Comparison of ENCODE assay signal across 17 cellular contexts in genomic region chr17:82433560-82434215, GRCh38. TPM values are rescaled to one million over a fixed set of nuclear protein-coding genes. Genes with fewer than 3 reads are reported as not detected.
A peak's percentile ranks its signal among the peaks of the same experiment; 100 is the strongest.
DNase-seq lines count a peak whose midpoint lies in the region; ATAC-seq and TF ChIP-seq lines count a peak whose summit lies in the region.
"Had no signal": no experiment of that assay in that cellular context is flagged by ENCODE, and none has a peak within 500 bp of the region (broad histone marks: within the 10 kb centered on the region; RNA-seq: fewer than 3 reads in every experiment).

No MANE protein-coding gene starts in this region.

- no peak overlapping the region for H3K4me3 ChIP-seq in OCI-LY7 (ENCODE audit: low read depth, low read length, poor library complexity, severe bottlenecking)
- no peak overlapping the region for H3K4me3 ChIP-seq in CD8-positive, alpha-beta T cell (ENCODE audit: low read depth, low read length)
- H3K4me3 ChIP-seq: SJCRH30 had no signal

- H3K27ac Mint-ChIP-seq in activated CD4-positive, alpha-beta T cell treated with anti-CD3 and anti-CD28 coated beads, Interleukin-2, amount 10 ng/mL, durations not matched to agents 7 days and 5 days = peak overlapping the region; percentile 36
- H3K27ac Mint-ChIP-seq in natural killer cell treated with Interleukin-12 subunit alpha and Interleukin-12 subunit beta and Interleukin-15 and Interleukin-18, amount 100 ng/mL, for 72 hours = peak overlapping the region; percentile 66 to 80
- no peak overlapping the region for H3K27ac Mint-ChIP-seq in CD8-positive, alpha-beta T cell

- POLR2A ChIA-PET in activated CD4-positive, alpha-beta T cell treated with anti-CD3 and anti-CD28 coated beads, Interleukin-2, amount 10 ng/mL, durations not matched to agents 7 days and 5 days (lab: Charles Lee) = no interaction called here
- POLR2A ChIA-PET in OCI-LY7 (lab: Charles Lee) = interaction anchor here (0.9 kb wide), 1 partner anchor 77 kb away, joined by 3 read pairs; no protein-coding TSS in a partner anchor
- POLR2A ChIA-PET in CD8-positive, alpha-beta T cell (lab: Charles Lee) = no interaction called here

- no peaks in the 10 kb centered on the region for H4K20me1 ChIP-seq in OCI-LY7 (ENCODE audit: insufficient read depth, low read length)

- H3K9me2 ChIP-seq in OCI-LY7 (ENCODE audit: insufficient read depth, low read length) = no peaks in the 10 kb centered on the region

- no peak for TF ChIP-seq CTCF in OCI-LY7 (conservative IDR thresholded peaks at IDR 0.05; ENCODE audit: low read length)
- no peak for TF ChIP-seq CTCF in CD8-positive, alpha-beta T cell (IDR thresholded peaks at IDR 0.05)

- BruUV-seq in OCI-LY7 (replicated peaks; lab: Mats Ljungman, UMichigan) = no TSS peak

- no peak for DNase-seq in activated CD4-positive, alpha-beta T cell treated with anti-CD3 and anti-CD28 coated beads, Interleukin-2, amount 10 ng/mL, durations not matched to agents 7 days and 5 days
- DNase-seq in activated CD4-positive, alpha-beta T cell treated with anti-CD3 and anti-CD28 coated beads for 48 hours = no peak
- DNase-seq in D341Med (ENCODE audit: low spot score) = peak; percentile 41
- DNase-seq in OCI-LY7 (ENCODE audit: low spot score) = no peak
- DNase-seq in natural killer cell treated with Interleukin-12 subunit alpha and Interleukin-12 subunit beta and Interleukin-15 and Interleukin-18, amount 100 ng/mL, for 72 hours (ENCODE audit: low spot score) = peak; percentile 57
- DNase-seq in stimulated activated naive CD4-positive, alpha-beta T cell (lab: John Stamatoyannopoulos, UW) = no peak
- no peak for DNase-seq in CD8-positive, alpha-beta T cell
- DNase-seq: 8988T, DMS 273 treated with DMSO at 0.1 percent for 48 hours, IMR-90, NCI-H1436, NCI-H2029, NCI-H2171 treated with DMSO at 0.1 percent for 48 hours, NCI-H748 treated with DMSO at 0.1 percent for 48 hours, PC-3, SJCRH30 had no signal

- H3K79me2 ChIP-seq in OCI-LY7 (ENCODE audit: insufficient read depth, low read depth, low read length) = no peaks in the 10 kb centered on the region

- no peak overlapping the region for H2AFZ ChIP-seq in OCI-LY7 (ENCODE audit: low read length)

- CTCF ChIA-PET in activated CD4-positive, alpha-beta T cell treated with anti-CD3 and anti-CD28 coated beads, Interleukin-2, amount 10 ng/mL, durations not matched to agents 7 days and 5 days (lab: Charles Lee) = interaction anchor here (1.3 to 2.1 kb wide), 2 partner anchors 11 to 14 kb away, joined by 3 to 6 read pairs; no protein-coding TSS in a partner anchor
- CTCF ChIA-PET in OCI-LY7 (lab: Charles Lee; ENCODE audit: unreplicated experiment) = interaction anchor here (1.1 kb wide), 1 partner anchor 8 kb away, joined by 3 read pairs; no protein-coding TSS in a partner anchor
- CTCF ChIA-PET in CD8-positive, alpha-beta T cell (lab: Charles Lee) = no interaction called here

- no peaks in the 10 kb centered on the region for H3K9me3 ChIP-seq in OCI-LY7 (ENCODE audit: low read length)
- H3K9me3 ChIP-seq in CD8-positive, alpha-beta T cell (ENCODE audit: low read length) = no peaks in the 10 kb centered on the region
- H3K9me3 ChIP-seq: SJCRH30 had no signal

- H3K36me3 ChIP-seq in OCI-LY7 (ENCODE audit: insufficient read depth, low read length) = peaks cover 42% of the 10 kb centered on the region
- H3K36me3 ChIP-seq in CD8-positive, alpha-beta T cell (ENCODE audit: insufficient read depth, low read length) = peaks cover 10% of the 10 kb centered on the region
- H3K36me3 ChIP-seq: SJCRH30 had no signal

- no peak for ATAC-seq in natural killer cell treated with Interleukin-12 subunit alpha and Interleukin-12 subunit beta and Interleukin-15 and Interleukin-18, amount 100 ng/mL, for 72 hours
- no peak for ATAC-seq in GM19023 (IDR thresholded peaks at IDR 0.05; ENCODE audit: unreplicated experiment)
- ATAC-seq in CD8-positive, alpha-beta T cell = no peak

- intact Hi-C loops in OCI-LY7 (cut with micrococcal nuclease; ENCODE audit: unreplicated experiment) = no loop called here
- intact Hi-C loops in CD8-positive, alpha-beta T cell (cut with DNase I, micrococcal nuclease) = no loop called here

- H3K36me3 Mint-ChIP-seq in activated CD4-positive, alpha-beta T cell treated with anti-CD3 and anti-CD28 coated beads, Interleukin-2, amount 10 ng/mL, durations not matched to agents 7 days and 5 days (ENCODE audit: low read depth) = peaks cover 23% of the 10 kb centered on the region
- H3K36me3 Mint-ChIP-seq in natural killer cell treated with Interleukin-12 subunit alpha and Interleukin-12 subunit beta and Interleukin-15 and Interleukin-18, amount 100 ng/mL, for 72 hours = no peaks in the 10 kb centered on the region
- H3K36me3 Mint-ChIP-seq in CD8-positive, alpha-beta T cell = peaks cover 25% of the 10 kb centered on the region

- H3K27me3 Mint-ChIP-seq in activated CD4-positive, alpha-beta T cell treated with anti-CD3 and anti-CD28 coated beads, Interleukin-2, amount 10 ng/mL, durations not matched to agents 7 days and 5 days = no peaks in the 10 kb centered on the region
- H3K27me3 Mint-ChIP-seq in natural killer cell treated with Interleukin-12 subunit alpha and Interleukin-12 subunit beta and Interleukin-15 and Interleukin-18, amount 100 ng/mL, for 72 hours = no peaks in the 10 kb centered on the region
- no peaks in the 10 kb centered on the region for H3K27me3 Mint-ChIP-seq in CD8-positive, alpha-beta T cell (ENCODE audit: low read depth)

- no peak overlapping the region for H3K27ac ChIP-seq in OCI-LY7 (ENCODE audit: low read depth, low read length, poor library complexity, severe bottlenecking)
- no peak overlapping the region for H3K27ac ChIP-seq in CD8-positive, alpha-beta T cell (ENCODE audit: low read depth, low read length)
- H3K27ac ChIP-seq: SJCRH30 had no signal

- H3K27me3 ChIP-seq in CD8-positive, alpha-beta T cell (ENCODE audit: insufficient read depth, low read length) = no peaks in the 10 kb centered on the region
- H3K27me3 ChIP-seq: SJCRH30 had no signal

- peaks cover 33% of the 10 kb centered on the region for H3K4me1 Mint-ChIP-seq in activated CD4-positive, alpha-beta T cell treated with anti-CD3 and anti-CD28 coated beads, Interleukin-2, amount 10 ng/mL, durations not matched to agents 7 days and 5 days
- peaks cover 17 to 25% of the 10 kb centered on the region in 2 donors for H3K4me1 Mint-ChIP-seq in natural killer cell treated with Interleukin-12 subunit alpha and Interleukin-12 subunit beta and Interleukin-15 and Interleukin-18, amount 100 ng/mL, for 72 hours (ENCODE audit: low read depth in 2 of 2)
- peaks cover 12% of the 10 kb centered on the region for H3K4me1 Mint-ChIP-seq in CD8-positive, alpha-beta T cell (ENCODE audit: low read depth)

- H3K4me2 ChIP-seq in OCI-LY7 (ENCODE audit: low read length) = peak overlapping the region; percentile 45

- H3K9me3 Mint-ChIP-seq in activated CD4-positive, alpha-beta T cell treated with anti-CD3 and anti-CD28 coated beads, Interleukin-2, amount 10 ng/mL, durations not matched to agents 7 days and 5 days = no peaks in the 10 kb centered on the region
- no peaks in the 10 kb centered on the region for H3K9me3 Mint-ChIP-seq in natural killer cell treated with Interleukin-12 subunit alpha and Interleukin-12 subunit beta and Interleukin-15 and Interleukin-18, amount 100 ng/mL, for 72 hours
- H3K9me3 Mint-ChIP-seq in CD8-positive, alpha-beta T cell = no peaks in the 10 kb centered on the region

- no peak overlapping the region for H3K4me3 Mint-ChIP-seq in activated CD4-positive, alpha-beta T cell treated with anti-CD3 and anti-CD28 coated beads, Interleukin-2, amount 10 ng/mL, durations not matched to agents 7 days and 5 days
- H3K4me3 Mint-ChIP-seq in natural killer cell treated with Interleukin-12 subunit alpha and Interleukin-12 subunit beta and Interleukin-15 and Interleukin-18, amount 100 ng/mL, for 72 hours = no peak overlapping the region
- H3K4me3 Mint-ChIP-seq in CD8-positive, alpha-beta T cell = no peak overlapping the region

- peaks cover 11% of the 10 kb centered on the region for H3K4me1 ChIP-seq in OCI-LY7 (ENCODE audit: insufficient read depth, low read length, poor library complexity, severe bottlenecking)
- peaks cover 23% of the 10 kb centered on the region for H3K4me1 ChIP-seq in CD8-positive, alpha-beta T cell (ENCODE audit: insufficient read depth, low read length)
- H3K4me1 ChIP-seq: SJCRH30 had no signal

RNA-seq across cellular contexts. Expression of gene OGFOD3, which starts 15.3 kb away (rescaled TPM):
- total RNA-seq in activated CD4-positive, alpha-beta T cell treated with anti-CD3 and anti-CD28 coated beads, Interleukin-2, amount 10 ng/mL, durations not matched to agents 7 days and 5 days = 10 to 100 TPM; 23.8 to 28.0 TPM
- 46.9 and 55.6 TPM in 2 replicates for total RNA-seq in OCI-LY7 (2014; rRNA removed; shearing (Covaris generic))
- 65.2 and 80.8 TPM in 2 replicates for total RNA-seq in OCI-LY7 (2022)
- 10 to 100 TPM; 29.7 to 30.1 TPM for total RNA-seq in natural killer cell treated with Interleukin-12 subunit alpha and Interleukin-12 subunit beta and Interleukin-15 and Interleukin-18, amount 100 ng/mL, for 72 hours
- total RNA-seq in CD8-positive, alpha-beta T cell = 10 to 100 TPM; 11.4 to 14.1 TPM

RNA-seq across cellular contexts. Expression of gene HEXD, which starts 15.5 kb away (rescaled TPM):
- total RNA-seq in activated CD4-positive, alpha-beta T cell treated with anti-CD3 and anti-CD28 coated beads, Interleukin-2, amount 10 ng/mL, durations not matched to agents 7 days and 5 days = 10 to 100 TPM; 65.5 to 70.2 TPM
- total RNA-seq in OCI-LY7 (2014; rRNA removed; shearing (Covaris generic)) = 88.8 and 93.2 TPM in 2 replicates
- 87.9 and 94.7 TPM in 2 replicates for total RNA-seq in OCI-LY7 (2022)
- total RNA-seq in natural killer cell treated with Interleukin-12 subunit alpha and Interleukin-12 subunit beta and Interleukin-15 and Interleukin-18, amount 100 ng/mL, for 72 hours = 10 to 100 TPM; 19.5 to 40.1 TPM
- total RNA-seq in CD8-positive, alpha-beta T cell = 10 to 100 TPM; 24.6 to 25.0 TPM

RNA-seq across cellular contexts. Expression of gene CYBC1, which starts 16.9 kb away (rescaled TPM):
- 100 to 1,000 TPM; 300 to 324 TPM for total RNA-seq in activated CD4-positive, alpha-beta T cell treated with anti-CD3 and anti-CD28 coated beads, Interleukin-2, amount 10 ng/mL, durations not matched to agents 7 days and 5 days
- 424 and 470 TPM in 2 replicates for total RNA-seq in OCI-LY7 (2014; rRNA removed; shearing (Covaris generic))
- total RNA-seq in OCI-LY7 (2022) = 679 and 701 TPM in 2 replicates
- 100 to 1,000 TPM; 300 to 380 TPM for total RNA-seq in natural killer cell treated with Interleukin-12 subunit alpha and Interleukin-12 subunit beta and Interleukin-15 and Interleukin-18, amount 100 ng/mL, for 72 hours
- total RNA-seq in CD8-positive, alpha-beta T cell = 10 to 100 TPM; 52.9 to 63.9 TPM

RNA-seq across cellular contexts. Expression of gene NARF, which starts 24.9 kb away (rescaled TPM):
- 100 to 1,000 TPM; 105 to 117 TPM for total RNA-seq in activated CD4-positive, alpha-beta T cell treated with anti-CD3 and anti-CD28 coated beads, Interleukin-2, amount 10 ng/mL, durations not matched to agents 7 days and 5 days
- total RNA-seq in OCI-LY7 (2014; rRNA removed; shearing (Covaris generic)) = 75.0 and 82.5 TPM in 2 replicates
- 148 and 151 TPM in 2 replicates for total RNA-seq in OCI-LY7 (2022)
- 100 to 1,000 TPM; 217 to 295 TPM for total RNA-seq in natural killer cell treated with Interleukin-12 subunit alpha and Interleukin-12 subunit beta and Interleukin-15 and Interleukin-18, amount 100 ng/mL, for 72 hours
- 10 to 100 TPM; 60.0 to 60.1 TPM for total RNA-seq in CD8-positive, alpha-beta T cell

Comparison
In these comparisons a context has a peak if more than half of its experiments do, and no peak if none do; other contexts are left out.
1. DNase-seq: peak in D341Med (single experiment) and natural killer cell treated with Interleukin-12 subunit alpha and Interleukin-12 subunit beta and Interleukin-15 and Interleukin-18, amount 100 ng/mL, for 72 hours (single experiment); none in activated CD4-positive, alpha-beta T cell treated with anti-CD3 and anti-CD28 coated beads, Interleukin-2, amount 10 ng/mL, durations not matched to agents 7 days and 5 days (single experiment), activated CD4-positive, alpha-beta T cell treated with anti-CD3 and anti-CD28 coated beads for 48 hours (single experiment), OCI-LY7 (single experiment), stimulated activated naive CD4-positive, alpha-beta T cell (0 of 6) and CD8-positive, alpha-beta T cell (0 of 7).
2. RNA of gene CYBC1, which starts 16.9 kb away (total RNA-seq): 424 to 701 TPM in OCI-LY7, 300 to 380 TPM in natural killer cell treated with Interleukin-12 subunit alpha and Interleukin-12 subunit beta and Interleukin-15 and Interleukin-18, amount 100 ng/mL, for 72 hours and 300 to 324 TPM in activated CD4-positive, alpha-beta T cell treated with anti-CD3 and anti-CD28 coated beads, Interleukin-2, amount 10 ng/mL, durations not matched to agents 7 days and 5 days; 52.9 to 63.9 TPM in CD8-positive, alpha-beta T cell; every median in the first group is over 4 times any median in the second.